Comparison of ENCODE assay signal across 1 cellular context in the genomic region with DNA sequence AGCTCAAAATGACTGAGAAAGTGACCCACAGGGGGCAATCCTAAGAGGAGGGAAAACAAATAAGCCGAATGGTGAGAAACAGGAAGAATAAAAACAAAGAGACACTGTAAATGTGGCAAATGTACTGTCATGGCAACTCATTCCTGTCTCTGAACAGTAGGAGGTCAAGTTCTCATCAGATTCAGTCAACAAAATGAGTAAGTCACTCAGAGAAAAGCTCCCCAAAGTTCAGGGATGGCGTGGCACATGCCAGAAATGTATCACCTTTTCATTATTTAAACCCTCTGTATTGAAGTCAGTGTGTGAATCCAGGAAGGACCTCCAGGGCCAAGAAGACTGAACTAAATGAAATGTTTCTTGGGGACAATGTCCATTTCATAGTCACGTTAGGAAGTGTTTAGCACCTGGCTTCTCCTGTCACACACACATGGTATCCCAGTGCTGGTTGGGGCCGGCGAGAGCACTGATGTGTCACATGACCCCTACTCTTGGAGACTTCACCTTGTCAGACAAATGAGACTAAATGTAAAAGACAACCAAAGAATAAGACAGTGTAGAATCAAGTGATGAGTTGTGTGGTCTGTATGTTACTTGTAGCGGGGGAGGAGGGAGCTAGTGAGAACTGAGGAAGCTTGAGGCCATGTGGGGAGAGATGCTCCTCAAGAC.
TF ChIP-seq lines count a peak whose summit lies in the region.

No MANE protein-coding gene starts in this region.

TF ChIP-seq in K562, 482 proteins besides CTCF, POLR2A, EP300 and RAD21 (continued from another document):
- TF ChIP-seq GATAD2B (IDR thresholded peaks at IDR 0.05; ENCODE audit: borderline replicate concordance), result no peak
- TF ChIP-seq, protein P1, sequence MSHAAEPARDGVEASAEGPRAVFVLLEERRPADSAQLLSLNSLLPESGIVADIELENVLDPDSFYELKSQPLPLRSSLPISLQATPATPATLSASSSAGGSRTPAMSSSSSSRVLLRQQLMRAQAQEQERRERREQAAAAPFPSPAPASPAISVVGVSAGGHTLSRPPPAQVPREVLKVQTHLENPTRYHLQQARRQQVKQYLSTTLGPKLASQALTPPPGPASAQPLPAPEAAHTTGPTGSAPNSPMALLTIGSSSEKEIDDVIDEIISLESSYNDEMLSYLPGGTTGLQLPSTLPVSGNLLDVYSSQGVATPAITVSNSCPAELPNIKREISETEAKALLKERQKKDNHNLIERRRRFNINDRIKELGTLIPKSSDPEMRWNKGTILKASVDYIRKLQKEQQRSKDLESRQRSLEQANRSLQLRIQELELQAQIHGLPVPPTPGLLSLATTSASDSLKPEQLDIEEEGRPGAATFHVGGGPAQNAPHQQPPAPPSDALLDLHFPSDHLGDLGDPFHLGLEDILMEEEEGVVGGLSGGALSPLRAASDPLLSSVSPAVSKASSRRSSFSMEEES (CRISPR knock-in tag; IDR thresholded peaks at IDR 0.05), result peak; percentile 74
- TF ChIP-seq FOXP1 (CRISPR knock-in tag; IDR thresholded peaks at IDR 0.05), result no peak
